ENCODE assay signal across 8 cellular contexts in genomic region chr12:32679910-32680217, GRCh38. TPM values are rescaled to one million over a fixed set of nuclear protein-coding genes. Genes with fewer than 3 reads are reported as not detected.
A peak's percentile ranks its signal among the peaks of the same experiment; 100 is the strongest.
DNase-seq lines count a peak whose midpoint lies in the region; ATAC-seq and TF ChIP-seq lines count a peak whose summit lies in the region.

No MANE protein-coding gene starts in this region.

- H3K4me1 ChIP-seq in ascending aorta, result peaks cover 0 to 5% of the 10 kb centered on the region in 2 donors
- H3K4me1 ChIP-seq in lower lobe of right lung, result peaks cover 11% of the 10 kb centered on the region
- no peaks in the 10 kb centered on the region for H3K4me1 ChIP-seq in urinary bladder (ENCODE audit: insufficient read depth)

- no peak for DNase-seq in activated naive CD4-positive, alpha-beta T cell treated with anti-CD3 and anti-CD28 coated beads, Interleukin-2, amount 50 U/mL, for 16 hours
- DNase-seq in ascending aorta (ENCODE audit: low spot score in 2 of 2) (no peak), lower lobe of right lung (no peak)
- no peak for DNase-seq in activated CD4-positive, CD25-positive, alpha-beta regulatory T cell (lab: John Stamatoyannopoulos, UW)

- H3K36me3 Mint-ChIP-seq in activated naive CD4-positive, alpha-beta T cell treated with anti-CD3 and anti-CD28 coated beads, Interleukin-2, amount 50 U/mL, for 24 hours, result no peaks in the 10 kb centered on the region

- H3K36me3 ChIP-seq in ascending aorta, result no peaks in the 10 kb centered on the region
- no peaks in the 10 kb centered on the region for H3K36me3 ChIP-seq in lower lobe of right lung
- H3K36me3 ChIP-seq in urinary bladder (ENCODE audit: insufficient read depth), result no peaks in the 10 kb centered on the region

- H3K27ac ChIP-seq in ascending aorta (peak overlapping the region; percentile 93 to 94), lower lobe of right lung (peak overlapping the region; percentile 91), urinary bladder (ENCODE audit: low read depth) (peak overlapping the region; percentile 80)

- peak overlapping the region; percentile 91 for H3K27ac Mint-ChIP-seq in activated naive CD4-positive, alpha-beta T cell treated with anti-CD3 and anti-CD28 coated beads, Interleukin-2, amount 50 U/mL, for 24 hours

- no peak for TF ChIP-seq CTCF in ascending aorta (IDR thresholded peaks at IDR 0.05)
- no peak for TF ChIP-seq CTCF in lower lobe of right lung (IDR thresholded peaks at IDR 0.05)

- peaks cover 33% of the 10 kb centered on the region for H3K4me1 Mint-ChIP-seq in activated naive CD4-positive, alpha-beta T cell treated with anti-CD3 and anti-CD28 coated beads, Interleukin-2, amount 50 U/mL, for 24 hours

- intact Hi-C loops in ascending aorta (cut with DNase I), result loop anchor here (1.0 to 5.0 kb wide), 4 partner anchors 573 to 1342 kb away; partner anchors contain the start of genes ALG10, AMN1, BICD1 and ETFBKMT
- intact Hi-C loops in lower lobe of right lung (cut with DNase I), result no loop called here

- under 1% methylated on average over 14 of the region's 14 CpGs for WGBS in urinary bladder

- H3K4me3 Mint-ChIP-seq in activated naive CD4-positive, alpha-beta T cell treated with anti-CD3 and anti-CD28 coated beads, Interleukin-2, amount 50 U/mL, for 24 hours, result peak overlapping the region; percentile 97

- H3K27me3 ChIP-seq in ascending aorta, result no peaks in the 10 kb centered on the region
- no peaks in the 10 kb centered on the region for H3K27me3 ChIP-seq in lower lobe of right lung (ENCODE audit: low read depth)

- H3K9me3 Mint-ChIP-seq in activated naive CD4-positive, alpha-beta T cell treated with anti-CD3 and anti-CD28 coated beads, Interleukin-2, amount 50 U/mL, for 24 hours, result no peaks in the 10 kb centered on the region

- H3K9me3 ChIP-seq in ascending aorta (no peaks in the 10 kb centered on the region), lower lobe of right lung (no peaks in the 10 kb centered on the region)

- H3K27me3 Mint-ChIP-seq in activated naive CD4-positive, alpha-beta T cell treated with anti-CD3 and anti-CD28 coated beads, Interleukin-2, amount 50 U/mL, for 24 hours, result no peaks in the 10 kb centered on the region

- H3K4me3 ChIP-seq in ascending aorta (peak overlapping the region; percentile 82 to 84), lower lobe of right lung (peak overlapping the region; percentile 89), urinary bladder (ENCODE audit: low read depth, low read length) (peak overlapping the region; percentile 70)

- ATAC-seq in lower lobe of right lung (no peak), GM19328 (IDR thresholded peaks at IDR 0.05; ENCODE audit: unreplicated experiment) (no peak), HG03159 (IDR thresholded peaks at IDR 0.05; ENCODE audit: unreplicated experiment) (no peak)

RNA-seq across cellular contexts. Expression of gene DNM1L, which starts 0.8 kb away (rescaled TPM):
- 50.9 TPM for total RNA-seq in ascending aorta
- 40.9 TPM for total RNA-seq in lower lobe of right lung
- 139 TPM for total RNA-seq in urinary bladder
- 39.0 TPM for polyA plus RNA-seq in urinary bladder
